ENCODE assay signal across 20 cellular contexts in the genomic region with DNA sequence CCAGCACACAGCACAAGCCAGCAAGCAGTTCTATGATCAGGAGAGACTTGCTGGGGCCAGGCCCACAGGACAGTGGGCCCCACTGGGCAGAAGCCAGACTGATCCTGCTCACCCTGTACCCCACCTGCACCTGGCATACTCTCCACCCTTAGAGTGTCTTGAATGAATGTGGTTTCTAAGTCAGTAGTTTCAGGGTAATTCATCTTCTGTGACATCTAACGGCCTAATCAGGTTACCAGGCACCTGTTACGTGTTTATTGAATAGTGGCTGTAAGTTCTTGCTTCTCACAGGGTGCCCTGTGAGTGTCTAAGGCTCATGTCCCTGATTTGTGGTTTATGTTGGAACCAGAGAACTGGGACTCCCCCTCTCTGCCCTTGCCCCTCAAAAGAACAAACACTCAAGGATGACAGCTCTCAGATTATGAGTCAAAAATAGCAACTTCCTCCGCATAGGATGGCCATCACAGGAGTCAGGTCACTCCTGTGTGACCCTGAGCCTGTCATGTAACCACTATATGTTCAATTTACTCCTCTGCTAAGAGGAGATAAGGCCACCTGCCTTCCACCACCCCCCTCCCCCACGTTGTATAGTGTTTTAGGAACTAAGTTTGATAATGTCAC. TPM values are rescaled to one million over a fixed set of nuclear protein-coding genes. Genes with fewer than 3 reads are reported as not detected.
DNase-seq lines count a peak whose midpoint lies in the region; ATAC-seq and TF ChIP-seq lines count a peak whose summit lies in the region.
"Had no signal": no experiment of that assay in that cellular context is flagged by ENCODE, and none has a peak within 500 bp of the region (broad histone marks: within the 10 kb centered on the region; RNA-seq: fewer than 3 reads in every experiment).

No MANE protein-coding gene starts in this region.

- peak; percentile 12 for DNase-seq in activated CD8-positive, alpha-beta T cell treated with anti-CD3 and anti-CD28 coated beads for 36 hours
- no peak for DNase-seq in activated CD8-positive, alpha-beta T cell treated with anti-CD3 and anti-CD28 coated beads, Interleukin-2, amount 10 ng/mL, durations not matched to agents 7 days and 5 days
- peak; percentile 96 for DNase-seq in MM.1S
- peak; percentile 53 for DNase-seq in myocyte (ENCODE audit: low read depth)
- no peak for DNase-seq in left lung
- no peak for DNase-seq in mesendoderm
- no peak for DNase-seq in activated effector memory CD4-positive, alpha-beta T cell treated with anti-CD3 and anti-CD28 coated beads, Interleukin-2, amount 50 U/mL, for 16 hours
- DNase-seq: activated CD4-positive, alpha-beta T cell treated with anti-CD3 and anti-CD28 coated beads, Interleukin-2, amount 50 U/mL, for 1 hour; activated CD8-positive, alpha-beta memory T cell treated with anti-CD3 and anti-CD28 coated beads, Interleukin-2, amount 50 U/mL, for 48 hours; activated effector memory CD4-positive, alpha-beta T cell treated with Interleukin-2 at 50 U/mL for 16 hours; caudate nucleus; MG63; NCI-H1694 treated with DMSO at 0.1 percent for 48 hours; right lobe of liver; stimulated activated CD4-positive, alpha-beta T cell treated with anti-CD3 and anti-CD28 coated beads, Interleukin-15, amount 100 ng/mL, for 24 hours had no signal

- POLR2A ChIA-PET in activated CD8-positive, alpha-beta T cell treated with anti-CD3 and anti-CD28 coated beads for 36 hours (lab: Charles Lee), result no interaction called here
- POLR2A ChIA-PET in activated CD8-positive, alpha-beta T cell treated with anti-CD3 and anti-CD28 coated beads, Interleukin-2, amount 10 ng/mL, durations not matched to agents 7 days and 5 days (lab: Charles Lee), result no interaction called here

- H3K4me2 ChIP-seq in MM.1S (ENCODE audit: low read depth, low read length), result peak overlapping the region; percentile 88; the same call in 1 of the 2 replicates
- no peak overlapping the region for H3K4me2 ChIP-seq in mesendoderm (ENCODE audit: low read length)
- H3K4me2 ChIP-seq: A549 had no signal

- H3K4me1 Mint-ChIP-seq in activated CD8-positive, alpha-beta T cell treated with anti-CD3 and anti-CD28 coated beads for 36 hours (ENCODE audit: low read depth), result peaks cover 3% of the 10 kb centered on the region
- peaks cover 2% of the 10 kb centered on the region for H3K4me1 Mint-ChIP-seq in activated CD8-positive, alpha-beta T cell treated with anti-CD3 and anti-CD28 coated beads, Interleukin-2, amount 10 ng/mL, durations not matched to agents 7 days and 5 days (ENCODE audit: low read depth)

- no peak overlapping the region for H4K8ac ChIP-seq in mesendoderm (ENCODE audit: low read depth, low read length)

- TF ChIP-seq POLR2A in Raji (IDR thresholded peaks at IDR 0.05; ENCODE audit: insufficient read depth, low read depth, low read length), result peak; percentile 35; the same call in 1 of the 2 replicates

- no peaks in the 10 kb centered on the region for H4K20me1 ChIP-seq in MM.1S (ENCODE audit: insufficient read depth, low read length)

- H3F3A ChIP-seq in MM.1S (ENCODE audit: insufficient read depth, low read length), result peaks cover 23% of the 10 kb centered on the region

- no peak overlapping the region for H2BK15ac ChIP-seq in mesendoderm (replicated peaks; ENCODE audit: low read depth)

- intact Hi-C loops in activated CD8-positive, alpha-beta T cell treated with anti-CD3 and anti-CD28 coated beads for 36 hours (cut with micrococcal nuclease), result no loop called here
- intact Hi-C loops in left lung (cut with DNase I), result no loop called here

- peaks cover under 1% of the 10 kb centered on the region for H3K9me3 Mint-ChIP-seq in activated CD8-positive, alpha-beta T cell treated with anti-CD3 and anti-CD28 coated beads for 36 hours
- H3K9me3 Mint-ChIP-seq in activated CD8-positive, alpha-beta T cell treated with anti-CD3 and anti-CD28 coated beads, Interleukin-2, amount 10 ng/mL, durations not matched to agents 7 days and 5 days (ENCODE audit: insufficient read depth), result no peaks in the 10 kb centered on the region

- H3K4ac ChIP-seq in mesendoderm (ENCODE audit: low read depth, low read length), result no peak overlapping the region

- no peak overlapping the region for H2AK5ac ChIP-seq in mesendoderm (ENCODE audit: low read length)

- CTCF ChIA-PET in activated CD8-positive, alpha-beta T cell treated with anti-CD3 and anti-CD28 coated beads for 36 hours (lab: Charles Lee), result no interaction called here
- CTCF ChIA-PET in activated CD8-positive, alpha-beta T cell treated with anti-CD3 and anti-CD28 coated beads, Interleukin-2, amount 10 ng/mL, durations not matched to agents 7 days and 5 days (lab: Charles Lee), result no interaction called here

- H3K9me3 ChIP-seq in MM.1S (replicated peaks; ENCODE audit: insufficient read depth, low read length) (no peaks in the 10 kb centered on the region), left lung (no peaks in the 10 kb centered on the region)
- H3K9me3 ChIP-seq: MG63, right lobe of liver had no signal

- no peaks in the 10 kb centered on the region for H3K36me3 Mint-ChIP-seq in activated CD8-positive, alpha-beta T cell treated with anti-CD3 and anti-CD28 coated beads for 36 hours (ENCODE audit: low read depth)
- H3K36me3 Mint-ChIP-seq in activated CD8-positive, alpha-beta T cell treated with anti-CD3 and anti-CD28 coated beads, Interleukin-2, amount 10 ng/mL, durations not matched to agents 7 days and 5 days (ENCODE audit: low read depth), result no peaks in the 10 kb centered on the region

- H3K79me2 ChIP-seq in MM.1S (ENCODE audit: low read length) (no peaks in the 10 kb centered on the region), mesendoderm (ENCODE audit: control insufficient read depth, insufficient read depth, low read length) (no peaks in the 10 kb centered on the region)

- no peak overlapping the region for H4K5ac ChIP-seq in mesendoderm (ENCODE audit: low read length)

- H3K9ac ChIP-seq in MM.1S (ENCODE audit: low read length) (peak overlapping the region; percentile 64), mesendoderm (ENCODE audit: low read length) (no peak overlapping the region)

- no peak for TF ChIP-seq CTCF in activated CD8-positive, alpha-beta T cell treated with anti-CD3 and anti-CD28 coated beads for 36 hours (IDR thresholded peaks at IDR 0.05)
- TF ChIP-seq CTCF in MM.1S (IDR thresholded peaks at IDR 0.05; ENCODE audit: low read length) (no peak), left lung (IDR thresholded peaks at IDR 0.05) (no peak)

- peak; percentile 82 for ATAC-seq in activated CD8-positive, alpha-beta T cell treated with anti-CD3 and anti-CD28 coated beads for 36 hours
- no peak for ATAC-seq in activated CD8-positive, alpha-beta T cell treated with anti-CD3 and anti-CD28 coated beads, Interleukin-2, amount 10 ng/mL, durations not matched to agents 7 days and 5 days
- no peak for ATAC-seq in left lung
- ATAC-seq: A549, right lobe of liver had no signal

- H2BK5ac ChIP-seq in mesendoderm (ENCODE audit: low read length), result no peak overlapping the region

- no peaks in the 10 kb centered on the region for H3K79me1 ChIP-seq in mesendoderm (ENCODE audit: low read length)

- WGBS in mesendoderm (ENCODE audit: extremely low coverage, insufficient coverage, low lambda C conversion rate), result no CpG with 5 or more reads among the region's 4 CpGs

- H3K27ac ChIP-seq in MM.1S (ENCODE audit: low read length), result peak overlapping the region; percentile 98
- no peak overlapping the region for H3K27ac ChIP-seq in left lung
- no peak overlapping the region for H3K27ac ChIP-seq in mesendoderm (ENCODE audit: low read depth, low read length)
- H3K27ac ChIP-seq: A549, right lobe of liver had no signal

- H3K36me3 ChIP-seq in MM.1S (replicated peaks; ENCODE audit: insufficient read depth, low read length) (no peaks in the 10 kb centered on the region), left lung (no peaks in the 10 kb centered on the region), mesendoderm (ENCODE audit: control insufficient read depth, insufficient read depth, low read length) (no peaks in the 10 kb centered on the region)
- H3K36me3 ChIP-seq: MG63, right lobe of liver had no signal

- no peaks in the 10 kb centered on the region for H3K27me3 ChIP-seq in MM.1S (replicated peaks; ENCODE audit: insufficient read depth, low read length)
- H3K27me3 ChIP-seq in left lung, result no peaks in the 10 kb centered on the region
- no peaks in the 10 kb centered on the region for H3K27me3 ChIP-seq in mesendoderm (ENCODE audit: insufficient read depth, low read length, poor library complexity)
- H3K27me3 ChIP-seq: right lobe of liver had no signal

- peak overlapping the region; percentile 39 for H3K4me3 ChIP-seq in MM.1S (ENCODE audit: low read length)
- no peak overlapping the region for H3K4me3 ChIP-seq in left lung
- H3K4me3 ChIP-seq in mesendoderm (ENCODE audit: low read length), result no peak overlapping the region
- H3K4me3 ChIP-seq: A549, MG63, right lobe of liver had no signal

- no peak overlapping the region for H3K23ac ChIP-seq in mesendoderm (ENCODE audit: low read length)

- H3K27ac Mint-ChIP-seq in activated CD8-positive, alpha-beta T cell treated with anti-CD3 and anti-CD28 coated beads for 36 hours, result no peak overlapping the region
- H3K27ac Mint-ChIP-seq in activated CD8-positive, alpha-beta T cell treated with anti-CD3 and anti-CD28 coated beads, Interleukin-2, amount 10 ng/mL, durations not matched to agents 7 days and 5 days, result no peak overlapping the region

- no peak overlapping the region for H2BK120ac ChIP-seq in mesendoderm (ENCODE audit: low read depth, low read length)

- H3K27me3 Mint-ChIP-seq in activated CD8-positive, alpha-beta T cell treated with anti-CD3 and anti-CD28 coated beads for 36 hours, result no peaks in the 10 kb centered on the region
- no peaks in the 10 kb centered on the region for H3K27me3 Mint-ChIP-seq in activated CD8-positive, alpha-beta T cell treated with anti-CD3 and anti-CD28 coated beads, Interleukin-2, amount 10 ng/mL, durations not matched to agents 7 days and 5 days (ENCODE audit: low read depth)

- no peaks in the 10 kb centered on the region for H3K9me2 ChIP-seq in MM.1S (replicated peaks; ENCODE audit: insufficient read depth, low read length)

- H3K4me1 ChIP-seq in MM.1S (ENCODE audit: low read length) (peaks cover 23% of the 10 kb centered on the region), left lung (no peaks in the 10 kb centered on the region), mesendoderm (ENCODE audit: control insufficient read depth, low read depth, low read length) (no peaks in the 10 kb centered on the region)
- H3K4me1 ChIP-seq: A549, right lobe of liver had no signal

- no peak overlapping the region for H3K56ac ChIP-seq in mesendoderm (ENCODE audit: low read length)

- H3K4me3 Mint-ChIP-seq in activated CD8-positive, alpha-beta T cell treated with anti-CD3 and anti-CD28 coated beads for 36 hours, result no peak overlapping the region
- no peak overlapping the region for H3K4me3 Mint-ChIP-seq in activated CD8-positive, alpha-beta T cell treated with anti-CD3 and anti-CD28 coated beads, Interleukin-2, amount 10 ng/mL, durations not matched to agents 7 days and 5 days

- H3K18ac ChIP-seq in mesendoderm (ENCODE audit: low read length), result no peak overlapping the region

- H2AFZ ChIP-seq in MM.1S (ENCODE audit: low read length), result peak overlapping the region; percentile 94

RNA-seq across cellular contexts. Expression of a gene that starts 7.0 kb away (rescaled TPM):
- not detected for total RNA-seq in activated CD8-positive, alpha-beta T cell treated with anti-CD3 and anti-CD28 coated beads for 36 hours
- total RNA-seq in activated CD8-positive, alpha-beta T cell treated with anti-CD3 and anti-CD28 coated beads, Interleukin-2, amount 10 ng/mL, durations not matched to agents 7 days and 5 days, result not detected
- total RNA-seq in myocyte (0.88 TPM in 1 of 2 replicates, not detected in the other), left lung (not detected)
- 0.20 TPM for polyA plus RNA-seq in myocyte (2012)
- polyA plus RNA-seq in mesendoderm (2013, experiment 1 of 2), result not detected
- polyA plus RNA-seq in mesendoderm (2013, experiment 2 of 2), result not detected
- total RNA-seq: lung microvascular endothelial cell, NCI-H460, omental fat pad had no signal
- polyA plus RNA-seq: A549 had no signal

RNA-seq across cellular contexts. Expression of a gene that starts 43.4 kb away (rescaled TPM):
- total RNA-seq in activated CD8-positive, alpha-beta T cell treated with anti-CD3 and anti-CD28 coated beads for 36 hours, result 10 to 100 TPM; 21.2 to 21.7 TPM
- total RNA-seq in activated CD8-positive, alpha-beta T cell treated with anti-CD3 and anti-CD28 coated beads, Interleukin-2, amount 10 ng/mL, durations not matched to agents 7 days and 5 days, result 10 to 100 TPM; 38.6 to 40.0 TPM
- total RNA-seq in myocyte, result 19.5 and 22.3 TPM in 2 replicates
- 15.5 TPM for polyA plus RNA-seq in myocyte (2012)
- 10 to 100 TPM; 20.3 to 26.8 TPM for total RNA-seq in left lung
- 29.1 TPM for polyA plus RNA-seq in mesendoderm (2013, experiment 1 of 2)
- polyA plus RNA-seq in mesendoderm (2013, experiment 2 of 2), result 29.3 TPM

RNA-seq across cellular contexts. Expression of a gene that starts 43.4 kb away (rescaled TPM):
- 1 to 10 TPM; 4.0 to 4.7 TPM for total RNA-seq in activated CD8-positive, alpha-beta T cell treated with anti-CD3 and anti-CD28 coated beads for 36 hours
- 1 to 10 TPM; 4.5 to 5.6 TPM for total RNA-seq in activated CD8-positive, alpha-beta T cell treated with anti-CD3 and anti-CD28 coated beads, Interleukin-2, amount 10 ng/mL, durations not matched to agents 7 days and 5 days
- 4.5 and 8.4 TPM in 2 replicates for total RNA-seq in myocyte
- polyA plus RNA-seq in myocyte (2012), result 2.5 TPM
- total RNA-seq in left lung, result 1 to 10 TPM; 3.4 to 6.3 TPM
- polyA plus RNA-seq in mesendoderm (2013, experiment 1 of 2), result 4.2 TPM
- 4.3 TPM for polyA plus RNA-seq in mesendoderm (2013, experiment 2 of 2)

RNA-seq across cellular contexts. Expression of a gene that starts 52.1 kb away (rescaled TPM):
- 10 to 100 TPM; 13.2 to 15.6 TPM for total RNA-seq in activated CD8-positive, alpha-beta T cell treated with anti-CD3 and anti-CD28 coated beads for 36 hours
- 10 to 100 TPM; 15.9 to 19.0 TPM for total RNA-seq in activated CD8-positive, alpha-beta T cell treated with anti-CD3 and anti-CD28 coated beads, Interleukin-2, amount 10 ng/mL, durations not matched to agents 7 days and 5 days
- 13.4 and 20.4 TPM in 2 replicates for total RNA-seq in myocyte
- 12.9 TPM for polyA plus RNA-seq in myocyte (2012)
- 10 to 100 TPM in 1 of 2 donors, 1 to 10 TPM in 1; 9.4 to 12.0 TPM for total RNA-seq in left lung
- 9.3 TPM for polyA plus RNA-seq in mesendoderm (2013, experiment 1 of 2)
- 9.7 TPM for polyA plus RNA-seq in mesendoderm (2013, experiment 2 of 2)

RNA-seq across cellular contexts. Expression of a gene that starts 52.4 kb away (rescaled TPM):
- total RNA-seq in activated CD8-positive, alpha-beta T cell treated with anti-CD3 and anti-CD28 coated beads for 36 hours, result 1 to 10 TPM; 6.7 to 6.9 TPM
- 10 to 100 TPM; 10.4 to 12.3 TPM for total RNA-seq in activated CD8-positive, alpha-beta T cell treated with anti-CD3 and anti-CD28 coated beads, Interleukin-2, amount 10 ng/mL, durations not matched to agents 7 days and 5 days
- total RNA-seq in myocyte (20.7 and 22.7 TPM in 2 replicates), left lung (1 to 10 TPM; 8.1 to 9.2 TPM)
- 10.3 TPM for polyA plus RNA-seq in myocyte (2012)
- polyA plus RNA-seq in mesendoderm (2013, experiment 1 of 2), result 9.1 TPM
- 9.2 TPM for polyA plus RNA-seq in mesendoderm (2013, experiment 2 of 2)

Comparison
In these comparisons a context has a peak if more than half of its experiments do, and no peak if none do; other contexts are left out.
1. DNase-seq: peak in activated CD8-positive, alpha-beta T cell treated with anti-CD3 and anti-CD28 coated beads for 36 hours (single experiment), MM.1S (single experiment) and myocyte (single experiment); none in activated CD8-positive, alpha-beta T cell treated with anti-CD3 and anti-CD28 coated beads, Interleukin-2, amount 10 ng/mL, durations not matched to agents 7 days and 5 days (single experiment), left lung (0 of 2), mesendoderm (single experiment) and activated effector memory CD4-positive, alpha-beta T cell treated with anti-CD3 and anti-CD28 coated beads, Interleukin-2, amount 50 U/mL, for 16 hours (single experiment).